8 cellular contexts compared by ENCODE assay signal in genomic region chr3:63910873-63911272, GRCh38.
DNase-seq lines count a peak whose midpoint lies in the region; ATAC-seq and TF ChIP-seq lines count a peak whose summit lies in the region.

No MANE protein-coding gene starts in this region.

- H3K4me3 ChIP-seq in DOHH2 (ENCODE audit: low read length) (peak overlapping the region; percentile 79), KMS-11 (IDR thresholded peaks at IDR 0.05; ENCODE audit: insufficient read depth, low read depth, low read length) (peak overlapping the region; percentile 19)

- no peaks in the 10 kb centered on the region for H3K9me3 Mint-ChIP-seq in central memory CD8-positive, alpha-beta T cell
- H3K9me3 Mint-ChIP-seq in nephron progenitor cell = no peaks in the 10 kb centered on the region

- H3F3A ChIP-seq in DOHH2 (ENCODE audit: control insufficient read depth, insufficient read depth) = peaks cover 33% of the 10 kb centered on the region

- H3K4me1 Mint-ChIP-seq in central memory CD8-positive, alpha-beta T cell = peaks cover 36% of the 10 kb centered on the region
- peaks cover 28% of the 10 kb centered on the region for H3K4me1 Mint-ChIP-seq in nephron progenitor cell

- H3K36me3 ChIP-seq in DOHH2 (ENCODE audit: control insufficient read depth, low read length) (peaks cover 33% of the 10 kb centered on the region), KMS-11 (ENCODE audit: insufficient read depth) (no peaks in the 10 kb centered on the region)

- peak overlapping the region; percentile 85 for H3K4me2 ChIP-seq in DOHH2 (ENCODE audit: low read length)
- H3K4me2 ChIP-seq in KMS-11 = peak overlapping the region; percentile 67

- no peaks in the 10 kb centered on the region for H3K27me3 Mint-ChIP-seq in central memory CD8-positive, alpha-beta T cell
- no peaks in the 10 kb centered on the region for H3K27me3 Mint-ChIP-seq in nephron progenitor cell (ENCODE audit: low read depth, poor library complexity)

- peak overlapping the region; percentile 88 for H3K27ac Mint-ChIP-seq in central memory CD8-positive, alpha-beta T cell (ENCODE audit: low read depth)
- H3K27ac Mint-ChIP-seq in nephron progenitor cell = no peak overlapping the region

- ATAC-seq in central memory CD8-positive, alpha-beta T cell (replicated peaks; ENCODE audit: extremely low read depth, poor library complexity, severe bottlenecking) = peak; percentile 37

- no peak for DNase-seq in central memory CD8-positive, alpha-beta T cell (ENCODE audit: low spot score in 2 of 2)
- DNase-seq in nephron progenitor cell = no peak
- no peak for DNase-seq in globus pallidus (ENCODE audit: low spot score)
- DNase-seq in cortex of kidney (lab: John Stamatoyannopoulos, UW) = no peak
- DNase-seq in NCI-H1436 treated with DMSO at 0.1 percent for 48 hours (lab: John Stamatoyannopoulos, UW) = no peak
- DNase-seq in HPDE6-E6E7 (ENCODE audit: extremely low spot score) = no peak

- no peaks in the 10 kb centered on the region for H3K9me3 ChIP-seq in DOHH2 (ENCODE audit: control insufficient read depth, insufficient read depth, low read length)

- H3K27me3 ChIP-seq in DOHH2 (ENCODE audit: control insufficient read depth, low read length) (no peaks in the 10 kb centered on the region), KMS-11 (ENCODE audit: insufficient read depth, low read depth) (no peaks in the 10 kb centered on the region)

- H4K20me1 ChIP-seq in DOHH2 (ENCODE audit: control insufficient read depth, insufficient read depth, low read depth, low read length) (0 out of 2 replicates have a peak, but pooled peaks cover 3% of the 10 kb centered on the region), KMS-11 (ENCODE audit: insufficient read depth) (no peaks in the 10 kb centered on the region)

- peak overlapping the region; percentile 85 for H3K4me3 Mint-ChIP-seq in central memory CD8-positive, alpha-beta T cell
- peak overlapping the region; percentile 93 for H3K4me3 Mint-ChIP-seq in nephron progenitor cell

- TF ChIP-seq CTCF in DOHH2 (IDR thresholded peaks at IDR 0.05; ENCODE audit: low read depth, low read length, poor library complexity, severe bottlenecking) (no peak), KMS-11 (conservative IDR thresholded peaks at IDR 0.05; ENCODE audit: low read depth, low read length) (no peak), nephron progenitor cell (IDR thresholded peaks at IDR 0.05) (no peak)

- peak overlapping the region; percentile 30; the same call in 1 of the 2 replicates for H2AFZ ChIP-seq in KMS-11 (ENCODE audit: low read depth)

- H3K27ac ChIP-seq in DOHH2 (ENCODE audit: low read depth, low read length) (peak overlapping the region; percentile 72), KMS-11 (peak overlapping the region; percentile 81)

- peaks cover 30% of the 10 kb centered on the region for H3K4me1 ChIP-seq in DOHH2 (ENCODE audit: control insufficient read depth, low read length)
- peaks cover 34% of the 10 kb centered on the region for H3K4me1 ChIP-seq in KMS-11 (ENCODE audit: low read depth, poor library complexity, severe bottlenecking)

- H3K79me2 ChIP-seq in DOHH2 (ENCODE audit: control insufficient read depth, low read length) (peaks cover 38% of the 10 kb centered on the region), KMS-11 (ENCODE audit: insufficient read depth, low read depth) (no peaks in the 10 kb centered on the region; the same call in 1 of the 2 replicates)

- H3K9ac ChIP-seq in KMS-11 = peak overlapping the region; percentile 71; the same call in 1 of the 2 replicates

- H3K9me2 ChIP-seq in DOHH2 (replicated peaks; ENCODE audit: control insufficient read depth, low read length) = no peaks in the 10 kb centered on the region

- H3K36me3 Mint-ChIP-seq in central memory CD8-positive, alpha-beta T cell (ENCODE audit: insufficient read depth) = peaks cover 26% of the 10 kb centered on the region
- H3K36me3 Mint-ChIP-seq in nephron progenitor cell (ENCODE audit: low read depth) = peaks cover 14% of the 10 kb centered on the region
